1 cellular context compared by ENCODE assay signal in genomic region chr6:35687658-35688604, GRCh38.
TF ChIP-seq lines count a peak whose summit lies in the region.

No MANE protein-coding gene starts in this region.

TF ChIP-seq in GM12878, 131 proteins besides CTCF, POLR2A, EP300 and RAD21 (continues in another document):
- TF ChIP-seq ZNF592 (IDR thresholded peaks at IDR 0.05) (no peak), MTA2 (IDR thresholded peaks at IDR 0.05; ENCODE audit: low read depth) (no peak), CEBPZ (IDR thresholded peaks at IDR 0.05; ENCODE audit: low read depth, low read length) (no peak), ASH2L (IDR thresholded peaks at IDR 0.05; ENCODE audit: borderline replicate concordance, low read depth) (peak; percentile 55; the same call in 1 of the 2 replicates), CBX5 (IDR thresholded peaks at IDR 0.05; ENCODE audit: low read depth) (no peak), NBN (IDR thresholded peaks at IDR 0.05) (peak; percentile 69), POU2F2 (IDR thresholded peaks at IDR 0.05; ENCODE audit: borderline replicate concordance, low read depth, low read length) (no peak), STAT1 (conservative IDR thresholded peaks at IDR 0.05) (no peak), MLLT1 (IDR thresholded peaks at IDR 0.05) (peak; percentile 53), NR2C2 (IDR thresholded peaks at IDR 0.05; ENCODE audit: borderline replicate concordance, control insufficient read depth, insufficient read length, low read depth) (no peak), CBFB (IDR thresholded peaks at IDR 0.05; ENCODE audit: low read depth) (0 out of 2 replicates have a peak, but pooled peaks have one; percentile 36), RBBP5 (conservative IDR thresholded peaks at IDR 0.05) (no peak), PML (IDR thresholded peaks at IDR 0.05; ENCODE audit: low read length) (no peak), MXI1 (IDR thresholded peaks at IDR 0.05; ENCODE audit: low read depth, low read length) (no peak; the same call in 1 of the 2 replicates), TCF3 (IDR thresholded peaks at IDR 0.05; ENCODE audit: borderline replicate concordance, insufficient read depth, low read depth, low read length) (0 out of 2 replicates have a peak, but pooled peaks have one; percentile 4), BCL3 (IDR thresholded peaks at IDR 0.05; ENCODE audit: borderline replicate concordance, insufficient read depth, low read depth, low read length, poor library complexity, severe bottlenecking) (no peak), SIX5 (IDR thresholded peaks at IDR 0.05; ENCODE audit: low read depth, low read length, severe bottlenecking) (no peak), IRF3 (IDR thresholded peaks at IDR 0.05) (no peak), ZBTB40 (IDR thresholded peaks at IDR 0.05; ENCODE audit: borderline replicate concordance) (no peak), IKZF1 (conservative IDR thresholded peaks at IDR 0.05) (no peak; the same call in none of the 2 replicates), PAX8 (IDR thresholded peaks at IDR 0.05) (no peak), ZNF687 (IDR thresholded peaks at IDR 0.05) (no peak), HDGF (IDR thresholded peaks at IDR 0.05) (0 out of 2 replicates have a peak, but pooled peaks have one; percentile 35), BCL11A (IDR thresholded peaks at IDR 0.05; ENCODE audit: low read depth, low read length) (no peak), NFIC (IDR thresholded peaks at IDR 0.05; ENCODE audit: low read depth, low read length) (no peak), NFXL1 (IDR thresholded peaks at IDR 0.05; ENCODE audit: borderline replicate concordance) (no peak), ZNF274 (IDR thresholded peaks at IDR 0.05; ENCODE audit: insufficient read depth, insufficient read length) (no peak), RB1 (IDR thresholded peaks at IDR 0.05; ENCODE audit: borderline replicate concordance) (no peak), ZBTB33 (IDR thresholded peaks at IDR 0.05) (no peak)
